ENCODE assay signal across 8 cellular contexts in the genomic region with DNA sequence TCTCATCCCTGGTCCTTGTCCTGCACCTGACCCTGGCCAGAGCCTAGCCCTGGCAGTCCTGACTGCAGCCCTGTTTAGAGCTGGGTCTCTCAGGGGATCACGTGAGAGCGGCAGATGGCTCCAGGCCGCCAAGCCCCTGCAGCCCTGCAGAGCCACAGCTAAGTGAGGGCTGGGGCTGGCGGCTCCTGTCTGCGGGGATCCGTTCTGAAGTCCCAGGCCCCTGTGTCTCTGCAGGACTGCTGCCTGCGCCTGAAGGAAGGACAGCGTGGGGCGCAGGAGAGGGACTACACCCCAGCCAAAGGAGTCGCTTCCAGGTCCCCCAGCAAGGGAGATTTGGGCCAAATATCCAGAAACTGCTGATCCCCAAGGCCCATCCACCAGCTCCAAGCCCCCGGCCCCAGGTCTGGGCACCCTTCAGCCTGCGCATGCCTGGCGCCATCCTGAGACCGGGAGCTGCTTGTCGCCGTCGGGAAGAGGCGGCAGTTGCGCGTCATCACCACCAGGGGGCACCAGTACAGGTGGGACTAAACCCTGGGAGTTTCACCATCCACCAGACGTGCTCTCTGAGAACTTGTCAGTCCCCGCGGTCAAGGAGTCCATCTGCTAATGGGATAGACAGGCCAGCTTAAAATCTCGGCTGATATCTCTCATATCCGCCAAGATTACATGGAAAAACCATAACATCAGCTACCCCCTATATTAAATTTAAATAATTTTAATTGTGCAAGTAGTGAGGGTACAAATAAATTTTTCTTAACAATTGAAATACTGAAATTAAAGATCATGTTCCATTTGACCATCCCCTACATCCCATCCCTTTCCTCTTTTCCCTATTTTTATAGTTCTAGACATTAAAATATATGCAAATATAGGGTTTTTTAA. TPM values are rescaled to one million over a fixed set of nuclear protein-coding genes. Genes with fewer than 3 reads are reported as not detected.
A peak's percentile ranks its signal among the peaks of the same experiment; 100 is the strongest.
DNase-seq lines count a peak whose midpoint lies in the region; ATAC-seq and TF ChIP-seq lines count a peak whose summit lies in the region.

No MANE protein-coding gene starts in this region.

- no peak for DNase-seq in AG04449 (ENCODE audit: low read depth, low spot score)
- peak; percentile 69 for DNase-seq in NCI-H2107 treated with DMSO at 0.1 percent for 48 hours (lab: John Stamatoyannopoulos, UW; ENCODE audit: unreplicated experiment)
- DNase-seq in activated B cell treated with CpG ODN at 0.5 μM for 24 hours: peak; percentile 42
- no peak for DNase-seq in chondrocyte (ENCODE audit: low spot score)
- DNase-seq in left lobe of liver (ENCODE audit: low spot score): peak; percentile 87
- peak in 2 of 3 donors; percentile 19 to 52 for DNase-seq in stimulated activated CD4-positive, alpha-beta T cell treated with anti-CD3 and anti-CD28 coated beads, TNF-alpha, amount 100 ng/mL, for 1 hour (ENCODE audit: low read depth in 3 of 3, low spot score in 1 of 3)

- intact Hi-C loops in activated B cell treated with CpG ODN at 0.5 μM for 24 hours (cut with micrococcal nuclease): loop anchor here (2.0 kb wide), 1 partner anchor 36 kb away; no protein-coding TSS in a partner anchor

- no peaks in the 10 kb centered on the region for H3K4me1 Mint-ChIP-seq in activated B cell treated with CpG ODN at 0.5 μM for 24 hours
- no peaks in the 10 kb centered on the region for H3K4me1 Mint-ChIP-seq in chondrocyte (ENCODE audit: low read depth)

- H3K9me3 Mint-ChIP-seq in activated B cell treated with CpG ODN at 0.5 μM for 24 hours: peaks cover 2% of the 10 kb centered on the region
- H3K9me3 Mint-ChIP-seq in chondrocyte (ENCODE audit: low read depth): peaks cover 4% of the 10 kb centered on the region

- POLR2A ChIA-PET in AG04449 (lab: Yijun Ruan, JAX): no interaction called here
- POLR2A ChIA-PET in activated B cell treated with CpG ODN at 0.5 μM for 24 hours (lab: Charles Lee): no interaction called here

- CTCF ChIA-PET in AG04449 (lab: Yijun Ruan, JAX) (interaction anchor here (0.7 to 7.6 kb wide), 56 partner anchors 8 to 799 kb away, joined by 3 to 77 read pairs (median 6); a partner anchor contains a TSS), activated B cell treated with CpG ODN at 0.5 μM for 24 hours (lab: Charles Lee) (interaction anchor here (0.6 to 1.8 kb wide), 5 partner anchors 8 to 64 kb away, joined by 3 to 6 read pairs (median 3); no protein-coding TSS in a partner anchor)

- H3K4me3 Mint-ChIP-seq in activated B cell treated with CpG ODN at 0.5 μM for 24 hours (no peak overlapping the region), chondrocyte (ENCODE audit: unreplicated experiment) (no peak overlapping the region)

- H3K27me3 Mint-ChIP-seq in activated B cell treated with CpG ODN at 0.5 μM for 24 hours (peaks cover 20% of the 10 kb centered on the region), chondrocyte (ENCODE audit: low read depth) (peaks cover 52% of the 10 kb centered on the region)

- peak; percentile 54 for ATAC-seq in GM18508 (IDR thresholded peaks at IDR 0.05; ENCODE audit: insufficient read depth, unreplicated experiment)
- ATAC-seq in HG03025 (IDR thresholded peaks at IDR 0.05; ENCODE audit: low FRiP score, unreplicated experiment): peak; percentile 81
- peak; percentile 62 for ATAC-seq in activated B cell treated with CpG ODN at 0.5 μM for 24 hours (ENCODE audit: low read depth)
- peak; percentile 100 for ATAC-seq in left lobe of liver

- no peak overlapping the region for H3K4me3 ChIP-seq in AG04449 (ENCODE audit: low read depth, low read length)

- H3K27ac Mint-ChIP-seq in activated B cell treated with CpG ODN at 0.5 μM for 24 hours (no peak overlapping the region), chondrocyte (ENCODE audit: unreplicated experiment) (no peak overlapping the region)

- TF ChIP-seq CTCF in AG04449 (IDR thresholded peaks at IDR 0.05; ENCODE audit: insufficient read depth, low read length, missing control alignments) (peak; percentile 97), activated B cell treated with CpG ODN at 0.5 μM for 24 hours (IDR thresholded peaks at IDR 0.05) (peak; percentile 38), chondrocyte (IDR thresholded peaks at IDR 0.05) (peak; percentile 99)

- H3K36me3 Mint-ChIP-seq in activated B cell treated with CpG ODN at 0.5 μM for 24 hours (ENCODE audit: low read depth) (no peaks in the 10 kb centered on the region), chondrocyte (ENCODE audit: low read depth) (no peaks in the 10 kb centered on the region)

RNA-seq across cellular contexts. Expression of a gene that starts 25.1 kb away (rescaled TPM):
- total RNA-seq in activated B cell treated with CpG ODN at 0.5 μM for 24 hours (not detected in 2 replicates), chondrocyte (not detected in 3 replicates), left lobe of liver (0.83 TPM)

RNA-seq across cellular contexts. Expression of a gene that starts 27.0 kb away (rescaled TPM):
- total RNA-seq in activated B cell treated with CpG ODN at 0.5 μM for 24 hours (0.44 TPM in 1 of 2 replicates, not detected in the other), chondrocyte (3.9 to 18.6 TPM (median 18.0 TPM) in 3 replicates), left lobe of liver (16.6 TPM)

Comparison
In these comparisons a context has a peak if more than half of its experiments do, and no peak if none do; other contexts are left out.
1. DNase-seq: peak in NCI-H2107 treated with DMSO at 0.1 percent for 48 hours (single experiment), activated B cell treated with CpG ODN at 0.5 μM for 24 hours (single experiment), left lobe of liver (single experiment) and stimulated activated CD4-positive, alpha-beta T cell treated with anti-CD3 and anti-CD28 coated beads, TNF-alpha, amount 100 ng/mL, for 1 hour (2 of 3); none in AG04449 (single experiment) and chondrocyte (single experiment).
2. CTCF ChIP-seq: peak in every context shown above with its lines; median percentile 99 in chondrocyte; 97 in AG04449; 38 in activated B cell treated with CpG ODN at 0.5 μM for 24 hours.
3. Peak in every context shown above with its lines, with median percentiles within 50 percentile points of each other: ATAC-seq.